In genomic region chr13:42497798-42498197, GRCh38 we compare ENCODE assay signal across 9 cellular contexts.
DNase-seq lines count a peak whose midpoint lies in the region; ATAC-seq, FAIRE-seq and TF ChIP-seq lines count a peak whose summit lies in the region.
"Had no signal": no experiment of that assay in that cellular context is flagged by ENCODE, and none has a peak within 500 bp of the region (broad histone marks: within the 10 kb centered on the region; RNA-seq: fewer than 3 reads in every experiment).

No MANE protein-coding gene starts in this region.

- 44 to 56% (median 55%) methylated on average over 1 of the region's 1 CpG for WGBS in small intestine, 3 donors

- TF ChIP-seq CTCF in coronary artery (IDR thresholded peaks at IDR 0.05) = no peak

- peak; percentile 76 for ATAC-seq in GM19438 (IDR thresholded peaks at IDR 0.05; ENCODE audit: low read depth, unreplicated experiment)
- ATAC-seq in HG03378 (IDR thresholded peaks at IDR 0.05; ENCODE audit: unreplicated experiment) = peak; percentile 97

- no peak for FAIRE-seq in small intestine (lab: Jason Lieb, UNC)

- H3K27ac ChIP-seq in coronary artery = no peak overlapping the region
- H3K27ac ChIP-seq in small intestine (ENCODE audit: low read depth in 1 of 2, low read length in 1 of 2) = no peak overlapping the region
- H3K27ac ChIP-seq: right lobe of liver had no signal

- no peaks in the 10 kb centered on the region for H3K36me3 ChIP-seq in small intestine (ENCODE audit: control insufficient read depth in 2 of 2, insufficient read depth in 2 of 2, low read length in 2 of 2)
- H3K36me3 ChIP-seq: right lobe of liver had no signal

- H3K9me3 ChIP-seq in small intestine (ENCODE audit: control insufficient read depth, low read depth) = no peaks in the 10 kb centered on the region
- H3K9me3 ChIP-seq: right lobe of liver had no signal

- no peaks in the 10 kb centered on the region for H3K27me3 ChIP-seq in small intestine (ENCODE audit: control insufficient read depth in 2 of 2, insufficient read depth in 2 of 2, low read length in 2 of 2)
- H3K27me3 ChIP-seq: right lobe of liver had no signal

- H3K4me3 ChIP-seq in coronary artery = no peak overlapping the region
- H3K4me3 ChIP-seq in small intestine (ENCODE audit: low read depth in 1 of 2, low read length in 2 of 2) = no peak overlapping the region
- H3K4me3 ChIP-seq: right lobe of liver had no signal

- DNase-seq in DMS53 treated with DMSO at 0.1 percent for 48 hours (lab: John Stamatoyannopoulos, UW; ENCODE audit: unreplicated experiment) (peak; percentile 55), astrocyte of the hippocampus (ENCODE audit: low read depth, low spot score) (peak; percentile 31), coronary artery (ENCODE audit: low spot score) (no peak), T1000 (lab: John Stamatoyannopoulos, UW) (no peak), NCI-H1105 treated with DMSO at 0.1 percent for 48 hours (lab: John Stamatoyannopoulos, UW) (no peak), small intestine (no peak)
- DNase-seq: right lobe of liver had no signal

- H3K4me1 ChIP-seq in small intestine (ENCODE audit: control insufficient read depth in 2 of 2, insufficient read depth in 1 of 2, low read depth in 1 of 2, low read length in 1 of 2) = no peaks in the 10 kb centered on the region
- H3K4me1 ChIP-seq: right lobe of liver had no signal

Comparison
In these comparisons a context has a peak if more than half of its experiments do, and no peak if none do; other contexts are left out.
1. DNase-seq: peak in DMS53 treated with DMSO at 0.1 percent for 48 hours (single experiment) and astrocyte of the hippocampus (single experiment); none in coronary artery (single experiment), T1000 (single experiment), NCI-H1105 treated with DMSO at 0.1 percent for 48 hours (single experiment) and small intestine (single experiment).